ENCODE assay signal across 20 cellular contexts in genomic region chr12:124504273-124505000, GRCh38.
DNase-seq lines count a peak whose midpoint lies in the region; ATAC-seq and TF ChIP-seq lines count a peak whose summit lies in the region.
"Had no signal": no experiment of that assay in that cellular context is flagged by ENCODE, and none has a peak within 500 bp of the region (broad histone marks: within the 10 kb centered on the region; RNA-seq: fewer than 3 reads in every experiment).

No MANE protein-coding gene starts in this region.

- TF ChIP-seq CTCF in WTC11 (IDR thresholded peaks at IDR 0.05) = no peak

- H3K27ac ChIP-seq in mesenchymal stem cell (ENCODE audit: low read length, poor library complexity, severe bottlenecking) (peak overlapping the region; percentile 6), substantia nigra (ENCODE audit: low read depth, low read length, poor library complexity, severe bottlenecking) (peak overlapping the region; percentile 16)
- H3K27ac ChIP-seq: Peyer's patch had no signal

- H2BK120ac ChIP-seq in mesenchymal stem cell (ENCODE audit: low read depth, low read length) = no peak overlapping the region

- H3K27ac Mint-ChIP-seq in WTC11 = peak overlapping the region; percentile 85
- H3K27ac Mint-ChIP-seq: stimulated activated naive CD8-positive, alpha-beta T cell treated with anti-CD3 and anti-CD28 coated beads, Interleukin-15, Interleukin-2, amounts not matched to agents 100 ng/mL and 50 ng/mL, for 24 hours had no signal

- H2BK15ac ChIP-seq in mesenchymal stem cell (ENCODE audit: low read depth, poor library complexity, severe bottlenecking) = no peak overlapping the region

- no peak overlapping the region for H3K18ac ChIP-seq in mesenchymal stem cell (ENCODE audit: low read depth in 1 of 2, low read length in 2 of 2)

- no peaks in the 10 kb centered on the region for H3K9me3 ChIP-seq in mesenchymal stem cell (ENCODE audit: control insufficient read depth, low read length)
- H3K9me3 ChIP-seq: ascending aorta, Peyer's patch, spleen had no signal

- CTCF ChIA-PET in WTC11 (lab: Charles Lee) = interaction anchor here (1.0 to 2.5 kb wide), 2 partner anchors 35 to 105 kb away, joined by 3 to 8 read pairs; no protein-coding TSS in a partner anchor

- H3K14ac ChIP-seq in mesenchymal stem cell (ENCODE audit: low read length in 2 of 2) = no peak overlapping the region

- H3K36me3 Mint-ChIP-seq in WTC11 = no peaks in the 10 kb centered on the region

- H2AFZ ChIP-seq in mesenchymal stem cell (ENCODE audit: low read depth, low read length) = no peak overlapping the region

- H3K4me3 ChIP-seq in mesenchymal stem cell (ENCODE audit: insufficient read depth in 1 of 2, low read depth in 1 of 2, low read length in 2 of 2) = no peak overlapping the region
- H3K4me3 ChIP-seq: ascending aorta, lung, Peyer's patch, spleen had no signal

- H3K36me3 ChIP-seq in mesenchymal stem cell (ENCODE audit: control insufficient read depth in 1 of 2, insufficient read depth in 2 of 2, low read depth in 1 of 2, low read length in 2 of 2) = peaks cover 0 to 43% of the 10 kb centered on the region in 2 experiments
- H3K36me3 ChIP-seq: ascending aorta, Peyer's patch had no signal

- no peak overlapping the region for H2BK5ac ChIP-seq in mesenchymal stem cell (ENCODE audit: low read depth, low read length, poor library complexity, severe bottlenecking)

- no peaks in the 10 kb centered on the region for H3K27me3 ChIP-seq in mesenchymal stem cell (ENCODE audit: control insufficient read depth in 1 of 2, insufficient read depth in 1 of 2, low read length in 2 of 2)
- H3K27me3 ChIP-seq: ascending aorta, Peyer's patch, spleen had no signal

- peak; percentile 55 for DNase-seq in NCI-H2107 treated with DMSO at 0.1 percent for 48 hours (lab: John Stamatoyannopoulos, UW; ENCODE audit: unreplicated experiment)
- no peak for DNase-seq in NCI-H2107 (lab: John Stamatoyannopoulos, UW)
- DNase-seq in WTC11 (ENCODE audit: low spot score) = no peak
- peak; percentile 55 for DNase-seq in mesenchymal stem cell
- no peak for DNase-seq in substantia nigra (lab: John Stamatoyannopoulos, UW)
- DNase-seq in Ammon's horn (ENCODE audit: low spot score) = no peak
- no peak for DNase-seq in pons (ENCODE audit: low spot score)
- no peak for DNase-seq in OCI-M1 (lab: John Stamatoyannopoulos, UW)
- DNase-seq: 8988T; activated CD4-positive, CD25-positive, alpha-beta regulatory T cell; activated gamma-delta T cell; NCI-H146; NCI-H526; occipital lobe; Peyer's patch; spleen had no signal

- H4K91ac ChIP-seq in mesenchymal stem cell (ENCODE audit: low read length) = peak overlapping the region; percentile 12

- H3K9ac ChIP-seq in mesenchymal stem cell (ENCODE audit: low read length) = no peak overlapping the region

- no peak overlapping the region for H4K8ac ChIP-seq in mesenchymal stem cell (ENCODE audit: low read length)

- POLR2A ChIA-PET in WTC11 (lab: Charles Lee) = interaction anchor here (0.6 to 1.0 kb wide), 2 partner anchors 53 to 572 kb away, joined by 3 to 7 read pairs; no protein-coding TSS in a partner anchor

- peak overlapping the region; percentile 85 for H2AK5ac ChIP-seq in mesenchymal stem cell (ENCODE audit: low read length, severe bottlenecking)

- no peak overlapping the region for H3K4me2 ChIP-seq in mesenchymal stem cell (ENCODE audit: low read length, poor library complexity, severe bottlenecking)

- no peaks in the 10 kb centered on the region for H3K27me3 Mint-ChIP-seq in WTC11 (ENCODE audit: low read depth)
- H3K27me3 Mint-ChIP-seq: CD4-positive, alpha-beta memory T cell; stimulated activated naive CD8-positive, alpha-beta T cell treated with anti-CD3 and anti-CD28 coated beads, Interleukin-15, Interleukin-2, amounts not matched to agents 100 ng/mL and 50 ng/mL, for 24 hours had no signal

- peak; percentile 4; the same call in 1 of the 2 replicates for ATAC-seq in WTC11

- no peak overlapping the region for H3K23ac ChIP-seq in mesenchymal stem cell (ENCODE audit: low read length in 2 of 2)

- WGBS in mesenchymal stem cell = 80% methylated on average over 14 of the region's 14 CpGs

- peaks cover 90% of the 10 kb centered on the region for H3K4me1 Mint-ChIP-seq in WTC11

- peak overlapping the region in 1 of 2 experiments; percentile 16 for H2BK12ac ChIP-seq in mesenchymal stem cell (ENCODE audit: low read length in 2 of 2)

- peaks cover 87% of the 10 kb centered on the region for H3K4me1 ChIP-seq in mesenchymal stem cell (ENCODE audit: control insufficient read depth, insufficient read depth, low read depth, low read length)

- H3K9me3 Mint-ChIP-seq in WTC11 = no peaks in the 10 kb centered on the region
- H3K9me3 Mint-ChIP-seq: CD4-positive, alpha-beta memory T cell; stimulated activated naive CD8-positive, alpha-beta T cell treated with anti-CD3 and anti-CD28 coated beads, Interleukin-15, Interleukin-2, amounts not matched to agents 100 ng/mL and 50 ng/mL, for 24 hours had no signal

- H3K79me1 ChIP-seq in mesenchymal stem cell (replicated peaks; ENCODE audit: low read length, poor library complexity, severe bottlenecking) = no peaks in the 10 kb centered on the region

- no peak overlapping the region for H3K4me3 Mint-ChIP-seq in WTC11
- H3K4me3 Mint-ChIP-seq: CD4-positive, alpha-beta memory T cell; stimulated activated naive CD8-positive, alpha-beta T cell treated with anti-CD3 and anti-CD28 coated beads, Interleukin-15, Interleukin-2, amounts not matched to agents 100 ng/mL and 50 ng/mL, for 24 hours had no signal

- no peak overlapping the region for H3K4ac ChIP-seq in mesenchymal stem cell (ENCODE audit: low read depth in 1 of 2, low read length in 2 of 2)

TF ChIP-seq in WTC11, 78 proteins besides CTCF, POLR2A, EP300 and RAD21:
- TF ChIP-seq, protein P1, sequence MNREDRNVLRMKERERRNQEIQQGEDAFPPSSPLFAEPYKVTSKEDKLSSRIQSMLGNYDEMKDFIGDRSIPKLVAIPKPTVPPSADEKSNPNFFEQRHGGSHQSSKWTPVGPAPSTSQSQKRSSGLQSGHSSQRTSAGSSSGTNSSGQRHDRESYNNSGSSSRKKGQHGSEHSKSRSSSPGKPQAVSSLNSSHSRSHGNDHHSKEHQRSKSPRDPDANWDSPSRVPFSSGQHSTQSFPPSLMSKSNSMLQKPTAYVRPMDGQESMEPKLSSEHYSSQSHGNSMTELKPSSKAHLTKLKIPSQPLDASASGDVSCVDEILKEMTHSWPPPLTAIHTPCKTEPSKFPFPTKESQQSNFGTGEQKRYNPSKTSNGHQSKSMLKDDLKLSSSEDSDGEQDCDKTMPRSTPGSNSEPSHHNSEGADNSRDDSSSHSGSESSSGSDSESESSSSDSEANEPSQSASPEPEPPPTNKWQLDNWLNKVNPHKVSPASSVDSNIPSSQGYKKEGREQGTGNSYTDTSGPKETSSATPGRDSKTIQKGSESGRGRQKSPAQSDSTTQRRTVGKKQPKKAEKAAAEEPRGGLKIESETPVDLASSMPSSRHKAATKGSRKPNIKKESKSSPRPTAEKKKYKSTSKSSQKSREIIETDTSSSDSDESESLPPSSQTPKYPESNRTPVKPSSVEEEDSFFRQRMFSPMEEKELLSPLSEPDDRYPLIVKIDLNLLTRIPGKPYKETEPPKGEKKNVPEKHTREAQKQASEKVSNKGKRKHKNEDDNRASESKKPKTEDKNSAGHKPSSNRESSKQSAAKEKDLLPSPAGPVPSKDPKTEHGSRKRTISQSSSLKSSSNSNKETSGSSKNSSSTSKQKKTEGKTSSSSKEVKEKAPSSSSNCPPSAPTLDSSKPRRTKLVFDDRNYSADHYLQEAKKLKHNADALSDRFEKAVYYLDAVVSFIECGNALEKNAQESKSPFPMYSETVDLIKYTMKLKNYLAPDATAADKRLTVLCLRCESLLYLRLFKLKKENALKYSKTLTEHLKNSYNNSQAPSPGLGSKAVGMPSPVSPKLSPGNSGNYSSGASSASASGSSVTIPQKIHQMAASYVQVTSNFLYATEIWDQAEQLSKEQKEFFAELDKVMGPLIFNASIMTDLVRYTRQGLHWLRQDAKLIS (CRISPR knock-in tag; IDR thresholded peaks at IDR 0.05; ENCODE audit: borderline replicate concordance) = no peak
- TF ChIP-seq EMX1 (CRISPR knock-in tag; IDR thresholded peaks at IDR 0.05) (no peak), ZNF219 (CRISPR knock-in tag; IDR thresholded peaks at IDR 0.05; ENCODE audit: borderline replicate concordance) (no peak)

Comparison
In these comparisons a context has a peak if more than half of its experiments do, and no peak if none do; other contexts are left out.
1. DNase-seq: peak in NCI-H2107 treated with DMSO at 0.1 percent for 48 hours (single experiment) and mesenchymal stem cell (single experiment); none in NCI-H2107 (single experiment), WTC11 (single experiment), substantia nigra (0 of 49), Ammon's horn (single experiment), pons (single experiment) and OCI-M1 (single experiment).